ENCODE assay signal across 8 cellular contexts in genomic region chr10:100009283-100009792, GRCh38. TPM values are rescaled to one million over a fixed set of nuclear protein-coding genes. Genes with fewer than 3 reads are reported as not detected.
DNase-seq lines count a peak whose midpoint lies in the region; ATAC-seq and TF ChIP-seq lines count a peak whose summit lies in the region.

No MANE protein-coding gene starts in this region.

- peaks cover 6% of the 10 kb centered on the region for H3K27me3 Mint-ChIP-seq in activated naive CD8-positive, alpha-beta T cell treated with anti-CD3 and anti-CD28 coated beads, Interleukin-2, amount 50 U/mL, for 24 hours

- H3K9me3 Mint-ChIP-seq in activated naive CD8-positive, alpha-beta T cell treated with anti-CD3 and anti-CD28 coated beads, Interleukin-2, amount 50 U/mL, for 24 hours = no peaks in the 10 kb centered on the region

- intact Hi-C loops in right cardiac atrium (cut with DNase I) = loop anchor here in 3 of 4 donors (5.0 to 10.0 kb wide), 3 partner anchors 37 to 95 kb away; no protein-coding TSS in a partner anchor

- peak; percentile 60 for ATAC-seq in activated naive CD8-positive, alpha-beta T cell treated with anti-CD3 and anti-CD28 coated beads, Interleukin-2, amount 50 U/mL, for 24 hours
- ATAC-seq in right cardiac atrium = peak; percentile 78 to 83

- H3K4me3 Mint-ChIP-seq in activated naive CD8-positive, alpha-beta T cell treated with anti-CD3 and anti-CD28 coated beads, Interleukin-2, amount 50 U/mL, for 24 hours = peak overlapping the region; percentile 81

- H3K36me3 ChIP-seq in HEK293 (ENCODE audit: control insufficient read depth in 2 of 2, insufficient read depth in 1 of 2, low read length in 2 of 2) = no peaks in the 10 kb centered on the region

- H3K27me3 ChIP-seq in right cardiac atrium (ENCODE audit: control insufficient read depth, insufficient read depth) = no peaks in the 10 kb centered on the region

- H3K9me3 ChIP-seq in HEK293 (ENCODE audit: control insufficient read depth, insufficient read depth, low read depth, low read length) (no peaks in the 10 kb centered on the region), right cardiac atrium (ENCODE audit: control insufficient read depth, low read length) (no peaks in the 10 kb centered on the region)

- H3K4me3 ChIP-seq in HEK293 (ENCODE audit: low read depth, low read length) = peak overlapping the region; percentile 72
- peak overlapping the region; percentile 95 for H3K4me3 ChIP-seq in right cardiac atrium (ENCODE audit: low read length)
- H3K4me3 ChIP-seq in retinal pigment epithelial cell (ENCODE audit: low read length) = peak overlapping the region; percentile 94

- H3K36me3 Mint-ChIP-seq in activated naive CD8-positive, alpha-beta T cell treated with anti-CD3 and anti-CD28 coated beads, Interleukin-2, amount 50 U/mL, for 24 hours (ENCODE audit: low read depth) = no peaks in the 10 kb centered on the region

- POLR2A ChIA-PET in HEK293 (lab: Yijun Ruan, JAX) = no interaction called here

- H3K4me1 Mint-ChIP-seq in activated naive CD8-positive, alpha-beta T cell treated with anti-CD3 and anti-CD28 coated beads, Interleukin-2, amount 50 U/mL, for 24 hours = peaks cover 54% of the 10 kb centered on the region

- DNase-seq in A172 (ENCODE audit: low spot score) (peak; percentile 18), G401 (ENCODE audit: low spot score) (peak; percentile 46), M059J (ENCODE audit: low read depth) (peak; percentile 53), right cardiac atrium (peak in 1 of 3 donors; percentile 71), retinal pigment epithelial cell (ENCODE audit: low read depth) (no peak), OCI-M2 (lab: John Stamatoyannopoulos, UW; ENCODE audit: unreplicated experiment) (no peak)
- DNase-seq in activated naive CD8-positive, alpha-beta T cell treated with anti-CD3 and anti-CD28 coated beads, Interleukin-2, amount 50 U/mL, for 24 hours = no peak

- CTCF ChIA-PET in HEK293 (lab: Yijun Ruan, JAX) = interaction anchor here (0.7 to 6.8 kb wide), 34 partner anchors 9 to 340 kb away, joined by 3 to 43 read pairs (median 4); partner anchors contain the start of gene CUTC

- H3K27ac ChIP-seq in HEK293 (ENCODE audit: extremely low read depth, low read depth, low read length) (peak overlapping the region; percentile 66; the same call in 1 of the 2 replicates), right cardiac atrium (ENCODE audit: low read length) (peak overlapping the region; percentile 92)

- in situ Hi-C loops in G401 (cut with HindIII; ENCODE audit: low sequenced_read_pairs) = no loop called here

- H3K27ac Mint-ChIP-seq in activated naive CD8-positive, alpha-beta T cell treated with anti-CD3 and anti-CD28 coated beads, Interleukin-2, amount 50 U/mL, for 24 hours = no peak overlapping the region

- peaks cover 16% of the 10 kb centered on the region for H3K4me1 ChIP-seq in HEK293 (ENCODE audit: control insufficient read depth, insufficient read depth, low read length)
- peaks cover 9% of the 10 kb centered on the region for H3K4me1 ChIP-seq in right cardiac atrium (ENCODE audit: control insufficient read depth, insufficient read depth, low read length)

- under 1% methylated on average over 45 of the region's 45 CpGs for WGBS in right cardiac atrium

- TF ChIP-seq CTCF in HEK293 (tag by site-specific recombination; IDR thresholded peaks at IDR 0.05) = peak; percentile 62
- peak; percentile 46 for TF ChIP-seq CTCF in retinal pigment epithelial cell (conservative IDR thresholded peaks at IDR 0.05; ENCODE audit: low read depth, low read length)

TF ChIP-seq in HEK293, 187 proteins besides CTCF, POLR2A, EP300 and RAD21 (continues in another document):
- TF ChIP-seq ZIC2 (tag by site-specific recombination; IDR thresholded peaks at IDR 0.05) = peak; percentile 48; the same call in 1 of the 2 replicates
- TF ChIP-seq ZSCAN30 (tag by site-specific recombination; IDR thresholded peaks at IDR 0.05) = peak; percentile 76
- peak; percentile 95 for TF ChIP-seq ZBTB20 (tag by site-specific recombination; IDR thresholded peaks at IDR 0.05)
- TF ChIP-seq GLIS2 (tag by site-specific recombination; IDR thresholded peaks at IDR 0.05) = peak; percentile 37; the same call in 1 of the 2 replicates
- TF ChIP-seq ZFP37 (tag by site-specific recombination; IDR thresholded peaks at IDR 0.05) = 0 out of 2 replicates have a peak, but pooled peaks have one; percentile 31
- peak; percentile 69 for TF ChIP-seq PATZ1 (tag by site-specific recombination; IDR thresholded peaks at IDR 0.05)
- 0 out of 2 replicates have a peak, but pooled peaks have one; percentile 17 for TF ChIP-seq ZXDB (tag by site-specific recombination; IDR thresholded peaks at IDR 0.05)
- no peak for TF ChIP-seq WT1 (tag by site-specific recombination; IDR thresholded peaks at IDR 0.05)
- no peak for TF ChIP-seq ZNF146 (tag by site-specific recombination; IDR thresholded peaks at IDR 0.05)
- TF ChIP-seq ZNF600 (tag by site-specific recombination; IDR thresholded peaks at IDR 0.05) = peak; percentile 68; the same call in 1 of the 2 replicates
- TF ChIP-seq PRDM10 (tag by site-specific recombination; IDR thresholded peaks at IDR 0.05) = peak; percentile 44; the same call in 1 of the 2 replicates
- no peak for TF ChIP-seq ZNF311 (tag by site-specific recombination; IDR thresholded peaks at IDR 0.05; ENCODE audit: borderline replicate concordance)
- no peak for TF ChIP-seq ZNF521 (tag by site-specific recombination; IDR thresholded peaks at IDR 0.05)
- TF ChIP-seq ZNF335 (tag by site-specific recombination; conservative IDR thresholded peaks at IDR 0.05) = peak; percentile 82
- 0 out of 2 replicates have a peak, but pooled peaks have one; percentile 12 for TF ChIP-seq SP7 (tag by site-specific recombination; IDR thresholded peaks at IDR 0.05)
- TF ChIP-seq ZBTB26 (tag by site-specific recombination; optimal IDR thresholded peaks at IDR 0.05) = peak; percentile 63
- peak; percentile 35; the same call in 1 of the 2 replicates for TF ChIP-seq ZEB2 (tag by site-specific recombination; IDR thresholded peaks at IDR 0.05)
- peak; percentile 41; the same call in 1 of the 2 replicates for TF ChIP-seq ZNF76 (tag by site-specific recombination; IDR thresholded peaks at IDR 0.05; ENCODE audit: borderline replicate concordance, low read depth)
- TF ChIP-seq ZNF121 (tag by site-specific recombination; IDR thresholded peaks at IDR 0.05) = no peak
- 0 out of 2 replicates have a peak, but pooled peaks have one; percentile 17 for TF ChIP-seq ZFP69B (tag by site-specific recombination; IDR thresholded peaks at IDR 0.05)

RNA-seq across cellular contexts. Expression of gene DNMBP, which starts 0.4 kb away (rescaled TPM):
- total RNA-seq in A172 (2014; rRNA removed; shearing (Covaris generic)) = 14.4 and 17.4 TPM in 2 replicates
- 13.0 and 17.7 TPM in 2 replicates for total RNA-seq in G401 (2014; rRNA removed; shearing (Covaris generic))
- total RNA-seq in M059J (2014; rRNA removed; shearing (Covaris generic)) = 17.4 and 29.4 TPM in 2 replicates
- 10 to 100 TPM in 1 of 4 donors, 1 to 10 TPM in 3; 7.6 to 10.0 (median 8.0) TPM for total RNA-seq in right cardiac atrium
- 5.5 TPM for polyA plus RNA-seq in right cardiac atrium

Comparison
In these comparisons a context has a peak if more than half of its experiments do, and no peak if none do; other contexts are left out.
1. DNase-seq: peak in A172 (single experiment), G401 (single experiment) and M059J (single experiment); none in activated naive CD8-positive, alpha-beta T cell treated with anti-CD3 and anti-CD28 coated beads, Interleukin-2, amount 50 U/mL, for 24 hours (single experiment), retinal pigment epithelial cell (single experiment) and OCI-M2 (single experiment).
2. Peak in every context shown above with its lines, with median percentiles within 50 percentile points of each other: H3K4me3 ChIP-seq.